ENCODE assay signal across 18 cellular contexts in the genomic region with DNA sequence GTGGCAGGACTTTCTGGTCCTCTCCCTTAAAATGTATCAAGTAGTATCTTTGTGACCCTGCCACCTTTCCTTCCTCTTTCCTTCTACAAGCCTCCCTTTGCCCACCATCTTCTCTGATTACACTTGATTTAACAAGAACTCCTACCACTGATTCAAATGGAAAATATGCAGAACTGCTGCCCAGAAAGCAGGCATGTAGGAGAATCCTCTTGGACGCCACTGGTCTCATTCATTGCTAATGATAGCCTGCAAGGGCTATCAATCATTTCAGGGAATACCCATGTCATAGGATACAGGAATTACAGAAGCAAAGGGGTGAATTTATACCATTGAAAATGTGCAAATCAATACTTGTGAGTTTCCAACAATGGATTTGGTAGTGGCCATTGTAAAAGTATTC.
DNase-seq lines count a peak whose midpoint lies in the region; ATAC-seq and TF ChIP-seq lines count a peak whose summit lies in the region.
"Had no signal": no experiment of that assay in that cellular context is flagged by ENCODE, and none has a peak within 500 bp of the region (broad histone marks: within the 10 kb centered on the region; RNA-seq: fewer than 3 reads in every experiment).

No MANE protein-coding gene starts in this region.

- no peaks in the 10 kb centered on the region for H3K9me3 Mint-ChIP-seq in activated naive CD8-positive, alpha-beta T cell treated with anti-CD3 and anti-CD28 coated beads for 36 hours
- no peaks in the 10 kb centered on the region for H3K9me3 Mint-ChIP-seq in T-helper 2 cell treated with Interferon-gamma antibody and Interleukin-4, amounts not matched to agents 5 μg/mL and 100 μg/mL, for 36 hours

- H3K36me3 ChIP-seq in heart left ventricle: no peaks in the 10 kb centered on the region

- no peaks in the 10 kb centered on the region for H3K4me1 Mint-ChIP-seq in activated naive CD8-positive, alpha-beta T cell treated with anti-CD3 and anti-CD28 coated beads for 36 hours
- H3K4me1 Mint-ChIP-seq in T-helper 2 cell treated with Interferon-gamma antibody and Interleukin-4, amounts not matched to agents 5 μg/mL and 100 μg/mL, for 36 hours (ENCODE audit: low read depth): no peaks in the 10 kb centered on the region
- H3K4me1 Mint-ChIP-seq: CD4-positive, alpha-beta memory T cell had no signal

- H3K4me3 Mint-ChIP-seq in activated naive CD8-positive, alpha-beta T cell treated with anti-CD3 and anti-CD28 coated beads for 36 hours: no peak overlapping the region
- H3K4me3 Mint-ChIP-seq in T-helper 2 cell treated with Interferon-gamma antibody and Interleukin-4, amounts not matched to agents 5 μg/mL and 100 μg/mL, for 36 hours: no peak overlapping the region
- H3K4me3 Mint-ChIP-seq: CD4-positive, alpha-beta memory T cell had no signal

- no peaks in the 10 kb centered on the region for H3K27me3 Mint-ChIP-seq in activated naive CD8-positive, alpha-beta T cell treated with anti-CD3 and anti-CD28 coated beads for 36 hours
- no peaks in the 10 kb centered on the region for H3K27me3 Mint-ChIP-seq in T-helper 2 cell treated with Interferon-gamma antibody and Interleukin-4, amounts not matched to agents 5 μg/mL and 100 μg/mL, for 36 hours (ENCODE audit: low read depth)
- H3K27me3 Mint-ChIP-seq: CD4-positive, alpha-beta memory T cell had no signal

- no peaks in the 10 kb centered on the region for H3K4me1 ChIP-seq in heart left ventricle

- no peaks in the 10 kb centered on the region for H3K36me3 Mint-ChIP-seq in activated naive CD8-positive, alpha-beta T cell treated with anti-CD3 and anti-CD28 coated beads for 36 hours
- H3K36me3 Mint-ChIP-seq in T-helper 2 cell treated with Interferon-gamma antibody and Interleukin-4, amounts not matched to agents 5 μg/mL and 100 μg/mL, for 36 hours (ENCODE audit: low read depth): no peaks in the 10 kb centered on the region
- H3K36me3 Mint-ChIP-seq: CD4-positive, alpha-beta memory T cell had no signal

- ATAC-seq in heart left ventricle (peak in 3 of 4 donors; percentile 49 to 60 (median 56)), Right ventricle myocardium inferior (no peak), HG03520 (IDR thresholded peaks at IDR 0.05; ENCODE audit: unreplicated experiment) (no peak)

- peaks cover 0 to 9% (median 0%) of the 10 kb centered on the region in 12 donors for H3K9me3 ChIP-seq in heart left ventricle
- H3K9me3 ChIP-seq: SK-N-SH had no signal

- peak overlapping the region in 5 of 12 donors; percentile 24 to 74 (median 37) for H3K27ac ChIP-seq in heart left ventricle

- H3K27ac Mint-ChIP-seq in activated naive CD8-positive, alpha-beta T cell treated with anti-CD3 and anti-CD28 coated beads for 36 hours: no peak overlapping the region
- H3K27ac Mint-ChIP-seq in T-helper 2 cell treated with Interferon-gamma antibody and Interleukin-4, amounts not matched to agents 5 μg/mL and 100 μg/mL, for 36 hours: no peak overlapping the region
- H3K27ac Mint-ChIP-seq: CD4-positive, alpha-beta memory T cell had no signal

- TF ChIP-seq CTCF in heart left ventricle (IDR thresholded peaks at IDR 0.05) (no peak), foreskin fibroblast (IDR thresholded peaks at IDR 0.05; ENCODE audit: low read depth, low read length) (no peak)

- DNase-seq in heart left ventricle (peak in 1 of 5 donors; percentile 12), Right ventricle myocardium inferior (ENCODE audit: missing footprints) (no peak), amniotic stem cell (lab: John Stamatoyannopoulos, UW) (peak; percentile 1), foreskin fibroblast (peak; percentile 1 to 39), posterior cingulate gyrus (no peak)
- DNase-seq in activated naive CD8-positive, alpha-beta T cell treated with anti-CD3 and anti-CD28 coated beads for 36 hours: no peak
- no peak for DNase-seq in T-helper 2 cell treated with Interferon-gamma antibody and Interleukin-4, amounts not matched to agents 5 μg/mL and 100 μg/mL, for 36 hours (ENCODE audit: low spot score)
- DNase-seq: CD4-positive, alpha-beta memory T cell; H7; IMR-90; NCI-H1417; NCI-H2029; NCI-H2171; NCI-H510A treated with DMSO at 0.1 percent for 48 hours; NCI-H774; SHP77 treated with DMSO at 0.1 percent for 48 hours; SK-N-SH had no signal

- 11 to 24% (median 17%) methylated on average over 1 of the region's 1 CpG for WGBS in heart left ventricle, 4 donors

- peaks cover 0 to 3% (median 0%) of the 10 kb centered on the region in 9 donors for H3K27me3 ChIP-seq in heart left ventricle

- intact Hi-C loops in heart left ventricle (cut with DNase I): no loop called here
- intact Hi-C loops in Right ventricle myocardium inferior (cut with DNase I): loop anchor here (5.0 kb wide), 1 partner anchor 45 kb away; no protein-coding TSS in a partner anchor
- intact Hi-C loops in posterior cingulate gyrus (cut with DNase I): no loop called here

- TF ChIP-seq POLR2A in heart left ventricle (IDR thresholded peaks at IDR 0.05): no peak

- no peak overlapping the region for H3K4me3 ChIP-seq in heart left ventricle
- H3K4me3 ChIP-seq in foreskin fibroblast (ENCODE audit: low read depth in 1 of 2, low read length in 2 of 2): no peak overlapping the region

Comparison
In these comparisons a context has a peak if more than half of its experiments do, and no peak if none do; other contexts are left out.
1. ATAC-seq: peak in heart left ventricle (3 of 4); none in Right ventricle myocardium inferior (single experiment) and HG03520 (single experiment).
2. DNase-seq: peak in amniotic stem cell (single experiment) and foreskin fibroblast (2 of 2); none in Right ventricle myocardium inferior (single experiment), activated naive CD8-positive, alpha-beta T cell treated with anti-CD3 and anti-CD28 coated beads for 36 hours (single experiment), T-helper 2 cell treated with Interferon-gamma antibody and Interleukin-4, amounts not matched to agents 5 μg/mL and 100 μg/mL, for 36 hours (single experiment) and posterior cingulate gyrus (0 of 10).